ENCODE assay signal across 13 cellular contexts in genomic region chr11:72569966-72570892, GRCh38.
DNase-seq lines count a peak whose midpoint lies in the region; ATAC-seq and TF ChIP-seq lines count a peak whose summit lies in the region.
"Had no signal": no experiment of that assay in that cellular context is flagged by ENCODE, and none has a peak within 500 bp of the region (broad histone marks: within the 10 kb centered on the region; RNA-seq: fewer than 3 reads in every experiment).

No MANE protein-coding gene starts in this region.

- no peak for TF ChIP-seq POLR2A in thyroid gland (IDR thresholded peaks at IDR 0.05)

- ATAC-seq in activated T-cell treated with anti-CD3 and anti-CD28 coated beads, Interleukin-2, amount 50 U/mL, for 72 hours (replicated peaks in 1 of 2) = peak; percentile 65 to 85
- ATAC-seq in activated CD8-positive, alpha-beta memory T cell treated with anti-CD3 and anti-CD28 coated beads, Interleukin-2, amount 10 ng/mL, durations not matched to agents 7 days and 5 days = peak; percentile 48
- no peak for ATAC-seq in activated CD4-positive, alpha-beta T cell treated with anti-CD3 and anti-CD28 coated beads for 36 hours
- ATAC-seq in GM21576 (IDR thresholded peaks at IDR 0.05; ENCODE audit: unreplicated experiment) = no peak
- ATAC-seq: lower lobe of right lung had no signal

- no peaks in the 10 kb centered on the region for H3K9me2 ChIP-seq in hepatocyte (replicated peaks; ENCODE audit: insufficient read depth)

- H3K9me3 ChIP-seq in hepatocyte (ENCODE audit: low read depth) = no peaks in the 10 kb centered on the region
- H3K9me3 ChIP-seq in thyroid gland = no peaks in the 10 kb centered on the region
- H3K9me3 ChIP-seq: lower lobe of right lung had no signal

- H3K36me3 ChIP-seq in hepatocyte (replicated peaks; ENCODE audit: insufficient read depth, low read depth) = no peaks in the 10 kb centered on the region
- H3K36me3 ChIP-seq in thyroid gland = no peaks in the 10 kb centered on the region
- H3K36me3 ChIP-seq: lower lobe of right lung had no signal

- H3K27ac Mint-ChIP-seq in activated T-cell treated with anti-CD3 and anti-CD28 coated beads, Interleukin-2, amount 50 U/mL, for 72 hours = peak overlapping the region; percentile 26
- peak overlapping the region; percentile 33 for H3K27ac Mint-ChIP-seq in activated CD8-positive, alpha-beta memory T cell treated with anti-CD3 and anti-CD28 coated beads, Interleukin-2, amount 10 ng/mL, durations not matched to agents 7 days and 5 days
- peak overlapping the region; percentile 97 for H3K27ac Mint-ChIP-seq in type B pancreatic cell
- H3K27ac Mint-ChIP-seq in activated CD4-positive, alpha-beta T cell treated with anti-CD3 and anti-CD28 coated beads for 36 hours = no peak overlapping the region

- no peak overlapping the region for H3K4me2 ChIP-seq in hepatocyte

- H3K27me3 Mint-ChIP-seq in activated T-cell treated with anti-CD3 and anti-CD28 coated beads, Interleukin-2, amount 50 U/mL, for 72 hours (ENCODE audit: low read depth) = peaks cover 31% of the 10 kb centered on the region
- H3K27me3 Mint-ChIP-seq in activated CD8-positive, alpha-beta memory T cell treated with anti-CD3 and anti-CD28 coated beads, Interleukin-2, amount 10 ng/mL, durations not matched to agents 7 days and 5 days = peaks cover 14% of the 10 kb centered on the region
- H3K27me3 Mint-ChIP-seq in type B pancreatic cell = peaks cover 13% of the 10 kb centered on the region
- peaks cover 12% of the 10 kb centered on the region for H3K27me3 Mint-ChIP-seq in activated CD4-positive, alpha-beta T cell treated with anti-CD3 and anti-CD28 coated beads for 36 hours

- DNase-seq in activated T-cell treated with anti-CD3 and anti-CD28 coated beads, Interleukin-2, amount 50 U/mL, for 72 hours = no peak
- DNase-seq in activated T-cell treated with anti-CD3 and anti-CD28 coated beads, Interleukin-2, amount 50 U/mL, for 1 hour = no peak
- DNase-seq in activated CD8-positive, alpha-beta memory T cell treated with anti-CD3 and anti-CD28 coated beads, Interleukin-2, amount 10 ng/mL, durations not matched to agents 7 days and 5 days = peak; percentile 41
- peak; percentile 51 for DNase-seq in hepatocyte (ENCODE audit: low spot score)
- no peak for DNase-seq in type B pancreatic cell (ENCODE audit: extremely low spot score, unreplicated experiment)
- no peak for DNase-seq in activated CD4-positive, alpha-beta T cell treated with anti-CD3 and anti-CD28 coated beads for 36 hours
- no peak for DNase-seq in thyroid gland
- DNase-seq: activated CD4-positive, alpha-beta T cell treated with anti-CD3 and anti-CD28 coated beads for 4 hours; amniotic stem cell; lower lobe of right lung; NCI-H2081; SIG-M5 had no signal

- H3K27ac ChIP-seq in hepatocyte (peak overlapping the region; percentile 59), thyroid gland (no peak overlapping the region)
- H3K27ac ChIP-seq: lower lobe of right lung had no signal

- no peaks in the 10 kb centered on the region for H4K20me1 ChIP-seq in hepatocyte (ENCODE audit: insufficient read depth, poor library complexity, severe bottlenecking)

- H3K4me1 ChIP-seq in hepatocyte (ENCODE audit: insufficient read depth) (peaks cover 22% of the 10 kb centered on the region), thyroid gland (no peaks in the 10 kb centered on the region)
- H3K4me1 ChIP-seq: lower lobe of right lung had no signal

- no peaks in the 10 kb centered on the region for H3K27me3 ChIP-seq in hepatocyte
- H3K27me3 ChIP-seq in thyroid gland = no peaks in the 10 kb centered on the region

- no peaks in the 10 kb centered on the region for H3K36me3 Mint-ChIP-seq in activated T-cell treated with anti-CD3 and anti-CD28 coated beads, Interleukin-2, amount 50 U/mL, for 72 hours (ENCODE audit: insufficient read depth in 2 of 2)
- H3K36me3 Mint-ChIP-seq in activated CD8-positive, alpha-beta memory T cell treated with anti-CD3 and anti-CD28 coated beads, Interleukin-2, amount 10 ng/mL, durations not matched to agents 7 days and 5 days = no peaks in the 10 kb centered on the region
- H3K36me3 Mint-ChIP-seq in type B pancreatic cell = no peaks in the 10 kb centered on the region
- H3K36me3 Mint-ChIP-seq in activated CD4-positive, alpha-beta T cell treated with anti-CD3 and anti-CD28 coated beads for 36 hours (ENCODE audit: low read depth) = no peaks in the 10 kb centered on the region

- peaks cover 22% of the 10 kb centered on the region for H3K4me1 Mint-ChIP-seq in activated T-cell treated with anti-CD3 and anti-CD28 coated beads, Interleukin-2, amount 50 U/mL, for 72 hours (ENCODE audit: low read depth)
- H3K4me1 Mint-ChIP-seq in activated CD8-positive, alpha-beta memory T cell treated with anti-CD3 and anti-CD28 coated beads, Interleukin-2, amount 10 ng/mL, durations not matched to agents 7 days and 5 days = peaks cover 22% of the 10 kb centered on the region
- peaks cover 19% of the 10 kb centered on the region for H3K4me1 Mint-ChIP-seq in type B pancreatic cell (ENCODE audit: unreplicated experiment)
- peaks cover 4% of the 10 kb centered on the region for H3K4me1 Mint-ChIP-seq in activated CD4-positive, alpha-beta T cell treated with anti-CD3 and anti-CD28 coated beads for 36 hours

- no peak overlapping the region for H2AFZ ChIP-seq in hepatocyte

- CTCF ChIA-PET in activated CD8-positive, alpha-beta memory T cell treated with anti-CD3 and anti-CD28 coated beads, Interleukin-2, amount 10 ng/mL, durations not matched to agents 7 days and 5 days (lab: Charles Lee) = no interaction called here
- CTCF ChIA-PET in activated CD4-positive, alpha-beta T cell treated with anti-CD3 and anti-CD28 coated beads for 36 hours (lab: Charles Lee) = no interaction called here

- WGBS in hepatocyte (ENCODE audit: low lambda C conversion rate, missing lambda C conversion rate) = 36% methylated on average over 4 of the region's 4 CpGs
- 57 to 68% methylated on average over 4 of the region's 4 CpGs for WGBS in thyroid gland, 2 donors

- H3K4me3 ChIP-seq in hepatocyte (no peak overlapping the region), thyroid gland (replicated peaks in 1 of 3) (no peak overlapping the region)
- H3K4me3 ChIP-seq: lower lobe of right lung had no signal

- peak overlapping the region in 1 of 2 donors; percentile 4 for H3K4me3 Mint-ChIP-seq in activated T-cell treated with anti-CD3 and anti-CD28 coated beads, Interleukin-2, amount 50 U/mL, for 72 hours
- H3K4me3 Mint-ChIP-seq in activated CD8-positive, alpha-beta memory T cell treated with anti-CD3 and anti-CD28 coated beads, Interleukin-2, amount 10 ng/mL, durations not matched to agents 7 days and 5 days = no peak overlapping the region
- H3K4me3 Mint-ChIP-seq in type B pancreatic cell = peak overlapping the region; percentile 72
- H3K4me3 Mint-ChIP-seq in activated CD4-positive, alpha-beta T cell treated with anti-CD3 and anti-CD28 coated beads for 36 hours = no peak overlapping the region

- POLR2A ChIA-PET in activated CD4-positive, alpha-beta T cell treated with anti-CD3 and anti-CD28 coated beads for 36 hours (lab: Charles Lee) = no interaction called here

- intact Hi-C loops in activated CD4-positive, alpha-beta T cell treated with anti-CD3 and anti-CD28 coated beads for 36 hours (cut with DNase I, micrococcal nuclease) = no loop called here
- intact Hi-C loops in thyroid gland (cut with DNase I) = loop anchor here (5.0 kb wide), 1 partner anchor 88 kb away; no protein-coding TSS in a partner anchor

- H3K9me3 Mint-ChIP-seq in activated T-cell treated with anti-CD3 and anti-CD28 coated beads, Interleukin-2, amount 50 U/mL, for 72 hours = no peaks in the 10 kb centered on the region
- H3K9me3 Mint-ChIP-seq in activated CD8-positive, alpha-beta memory T cell treated with anti-CD3 and anti-CD28 coated beads, Interleukin-2, amount 10 ng/mL, durations not matched to agents 7 days and 5 days (ENCODE audit: low read depth) = no peaks in the 10 kb centered on the region
- H3K9me3 Mint-ChIP-seq in type B pancreatic cell = no peaks in the 10 kb centered on the region
- no peaks in the 10 kb centered on the region for H3K9me3 Mint-ChIP-seq in activated CD4-positive, alpha-beta T cell treated with anti-CD3 and anti-CD28 coated beads for 36 hours (ENCODE audit: low read depth)

- no peaks in the 10 kb centered on the region for H3K79me2 ChIP-seq in hepatocyte

- TF ChIP-seq CTCF in hepatocyte (IDR thresholded peaks at IDR 0.05; ENCODE audit: poor library complexity) = no peak
- no peak for TF ChIP-seq CTCF in type B pancreatic cell (conservative IDR thresholded peaks at IDR 0.05)
- TF ChIP-seq CTCF in thyroid gland (IDR thresholded peaks at IDR 0.05) = no peak

Comparison
In these comparisons a context has a peak if more than half of its experiments do, and no peak if none do; other contexts are left out.
1. ATAC-seq: peak in activated T-cell treated with anti-CD3 and anti-CD28 coated beads, Interleukin-2, amount 50 U/mL, for 72 hours (2 of 2) and activated CD8-positive, alpha-beta memory T cell treated with anti-CD3 and anti-CD28 coated beads, Interleukin-2, amount 10 ng/mL, durations not matched to agents 7 days and 5 days (single experiment); none in activated CD4-positive, alpha-beta T cell treated with anti-CD3 and anti-CD28 coated beads for 36 hours (single experiment) and GM21576 (single experiment).
2. DNase-seq: peak in activated CD8-positive, alpha-beta memory T cell treated with anti-CD3 and anti-CD28 coated beads, Interleukin-2, amount 10 ng/mL, durations not matched to agents 7 days and 5 days (single experiment) and hepatocyte (single experiment); none in activated T-cell treated with anti-CD3 and anti-CD28 coated beads, Interleukin-2, amount 50 U/mL, for 72 hours (0 of 2), activated T-cell treated with anti-CD3 and anti-CD28 coated beads, Interleukin-2, amount 50 U/mL, for 1 hour (single experiment), type B pancreatic cell (single experiment), activated CD4-positive, alpha-beta T cell treated with anti-CD3 and anti-CD28 coated beads for 36 hours (single experiment) and thyroid gland (0 of 2).